9 cellular contexts compared by ENCODE assay signal in the genomic region with DNA sequence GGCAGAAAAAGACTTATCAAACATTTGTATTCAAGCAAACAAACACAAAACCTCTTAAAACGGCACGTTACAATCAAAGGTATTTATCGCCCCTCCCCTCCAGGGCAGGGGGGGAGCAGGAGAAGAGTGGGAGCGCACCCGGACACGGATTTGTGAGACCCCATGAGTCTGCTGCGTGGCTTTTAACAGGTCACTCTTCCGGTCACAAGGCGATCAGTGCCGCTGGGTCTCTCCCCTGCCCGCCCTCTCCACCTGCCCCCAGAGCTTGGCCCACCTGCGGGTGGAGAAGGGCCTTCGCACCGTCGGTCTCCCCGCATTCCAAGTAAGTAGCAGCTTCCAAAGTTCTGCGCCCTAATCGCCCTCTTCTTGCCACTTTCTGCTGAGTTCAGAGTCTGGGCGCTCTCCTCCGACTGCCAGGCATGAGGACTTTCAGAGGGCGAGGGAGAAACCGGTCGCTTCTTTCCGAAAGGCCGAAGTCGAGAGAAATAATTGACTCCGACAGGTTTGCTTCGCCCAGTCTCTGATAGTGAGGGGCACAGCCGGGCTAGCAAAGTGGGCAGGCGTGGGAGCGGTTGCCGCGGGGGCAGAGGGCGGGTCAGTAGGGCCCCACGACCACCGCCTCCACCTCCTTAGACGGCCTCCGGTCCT. TPM values are rescaled to one million over a fixed set of nuclear protein-coding genes. Genes with fewer than 3 reads are reported as not detected.
DNase-seq lines count a peak whose midpoint lies in the region; ATAC-seq and TF ChIP-seq lines count a peak whose summit lies in the region.
"Had no signal": no experiment of that assay in that cellular context is flagged by ENCODE, and none has a peak within 500 bp of the region (broad histone marks: within the 10 kb centered on the region; RNA-seq: fewer than 3 reads in every experiment).

No MANE protein-coding gene starts in this region.

- peak; percentile 3 to 5 for DNase-seq in activated CD4-positive, alpha-beta T cell treated with anti-CD3 and anti-CD28 coated beads, Interleukin-2, amount 50 U/mL, for 48 hours
- no peak for DNase-seq in activated CD4-positive, alpha-beta T cell treated with anti-CD3 and anti-CD28 coated beads, Interleukin-2, amount 50 U/mL, for 4 hours
- no peak for DNase-seq in activated naive CD8-positive, alpha-beta T cell treated with anti-CD3 and anti-CD28 coated beads, Interleukin-2, amount 10 ng/mL, durations not matched to agents 7 days and 5 days
- DNase-seq in thyroid gland (peak; percentile 29 to 35), hippocampal formation (lab: John Stamatoyannopoulos, UW) (no peak), posterior vena cava (ENCODE audit: low spot score) (no peak)

- H3K36me3 ChIP-seq in liver (ENCODE audit: control insufficient read depth in 4 of 4, insufficient read depth in 3 of 4, low read depth in 1 of 4, low read length in 3 of 4) (no peaks in the 10 kb centered on the region), thyroid gland (no peaks in the 10 kb centered on the region)

- H3K27me3 Mint-ChIP-seq in activated naive CD8-positive, alpha-beta T cell treated with anti-CD3 and anti-CD28 coated beads, Interleukin-2, amount 10 ng/mL, durations not matched to agents 7 days and 5 days = peaks cover 50% of the 10 kb centered on the region

- TF ChIP-seq RAD21 in liver (IDR thresholded peaks at IDR 0.05) = no peak

- H3K27me3 ChIP-seq in liver (ENCODE audit: control insufficient read depth in 4 of 4, insufficient read depth in 4 of 4, low read length in 3 of 4) (peaks cover 0 to 17% (median 6%) of the 10 kb centered on the region in 4 donors), thyroid gland (no peaks in the 10 kb centered on the region)

- H3K4me3 Mint-ChIP-seq in activated naive CD8-positive, alpha-beta T cell treated with anti-CD3 and anti-CD28 coated beads, Interleukin-2, amount 10 ng/mL, durations not matched to agents 7 days and 5 days = peak overlapping the region; percentile 69

- H3K27ac ChIP-seq in liver (ENCODE audit: low read depth in 1 of 2, low read length in 2 of 2) = no peak overlapping the region
- no peak overlapping the region for H3K27ac ChIP-seq in thyroid gland

- no peak for TF ChIP-seq POLR2A in thyroid gland (IDR thresholded peaks at IDR 0.05)

- TF ChIP-seq CTCF in liver (IDR thresholded peaks at IDR 0.05; ENCODE audit: low read depth, low read length, missing input control) (no peak), thyroid gland (IDR thresholded peaks at IDR 0.05) (no peak)

- H3K27ac Mint-ChIP-seq in activated naive CD8-positive, alpha-beta T cell treated with anti-CD3 and anti-CD28 coated beads, Interleukin-2, amount 10 ng/mL, durations not matched to agents 7 days and 5 days = no peak overlapping the region

- POLR2A ChIA-PET in activated naive CD8-positive, alpha-beta T cell treated with anti-CD3 and anti-CD28 coated beads, Interleukin-2, amount 10 ng/mL, durations not matched to agents 7 days and 5 days (lab: Charles Lee) = no interaction called here

- H3K9me3 ChIP-seq in liver (ENCODE audit: control insufficient read depth in 4 of 4, low read length in 3 of 4) (no peaks in the 10 kb centered on the region), thyroid gland (no peaks in the 10 kb centered on the region)

- WGBS in liver = 6% methylated on average over 38 of the region's 38 CpGs
- 2 to 3% methylated on average over 21 to 34 of the region's 38 CpGs for WGBS in thyroid gland, 2 donors

- H3K4me3 ChIP-seq in liver (ENCODE audit: low read depth in 1 of 3, low read length in 3 of 3) (peak overlapping the region in 2 of 3 donors; percentile 29 to 61), thyroid gland (replicated peaks in 1 of 3) (peak overlapping the region; percentile 1 to 40 (median 18))

- intact Hi-C loops in thyroid gland (cut with DNase I) (no loop called here), posterior vena cava (cut with DNase I) (no loop called here)

- peaks cover 2 to 22% (median 17%) of the 10 kb centered on the region in 4 donors for H3K4me1 ChIP-seq in liver (ENCODE audit: control insufficient read depth in 4 of 4, insufficient read depth in 4 of 4, low read length in 3 of 4)
- peaks cover 7 to 28% of the 10 kb centered on the region in 2 donors for H3K4me1 ChIP-seq in thyroid gland

- no peaks in the 10 kb centered on the region for H3K9me3 Mint-ChIP-seq in activated naive CD8-positive, alpha-beta T cell treated with anti-CD3 and anti-CD28 coated beads, Interleukin-2, amount 10 ng/mL, durations not matched to agents 7 days and 5 days

- peaks cover 8% of the 10 kb centered on the region for H3K4me1 Mint-ChIP-seq in activated naive CD8-positive, alpha-beta T cell treated with anti-CD3 and anti-CD28 coated beads, Interleukin-2, amount 10 ng/mL, durations not matched to agents 7 days and 5 days

- H3K36me3 Mint-ChIP-seq in activated naive CD8-positive, alpha-beta T cell treated with anti-CD3 and anti-CD28 coated beads, Interleukin-2, amount 10 ng/mL, durations not matched to agents 7 days and 5 days = no peaks in the 10 kb centered on the region

- no peak overlapping the region for H3K9ac ChIP-seq in liver (ENCODE audit: low read depth in 1 of 2, low read length in 2 of 2)

- no peak for ATAC-seq in activated naive CD8-positive, alpha-beta T cell treated with anti-CD3 and anti-CD28 coated beads, Interleukin-2, amount 10 ng/mL, durations not matched to agents 7 days and 5 days (ENCODE audit: low read depth)
- ATAC-seq in HG03039 (IDR thresholded peaks at IDR 0.05; ENCODE audit: unreplicated experiment) = no peak
- ATAC-seq: Panc1 had no signal

TF ChIP-seq in liver, 16 proteins besides CTCF, POLR2A, EP300 and RAD21:
- TF ChIP-seq NR2F2 (IDR thresholded peaks at IDR 0.05) = no peak
- TF ChIP-seq TAF1 (conservative IDR thresholded peaks at IDR 0.05) = no peak
- TF ChIP-seq FOXA1 (IDR thresholded peaks at IDR 0.05) = no peak
- no peak for TF ChIP-seq HNF4A (conservative IDR thresholded peaks at IDR 0.05)
- no peak for TF ChIP-seq FOXA2 (IDR thresholded peaks at IDR 0.05)
- no peak for TF ChIP-seq HNF4G (IDR thresholded peaks at IDR 0.05)
- TF ChIP-seq, protein P1, sequence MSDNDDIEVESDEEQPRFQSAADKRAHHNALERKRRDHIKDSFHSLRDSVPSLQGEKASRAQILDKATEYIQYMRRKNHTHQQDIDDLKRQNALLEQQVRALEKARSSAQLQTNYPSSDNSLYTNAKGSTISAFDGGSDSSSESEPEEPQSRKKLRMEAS (IDR thresholded peaks at IDR 0.05) = no peak

RNA-seq across cellular contexts. Expression of a gene that starts 0.8 kb away (rescaled TPM):
- total RNA-seq in activated naive CD8-positive, alpha-beta T cell treated with anti-CD3 and anti-CD28 coated beads, Interleukin-2, amount 10 ng/mL, durations not matched to agents 7 days and 5 days = not detected
- total RNA-seq in liver = not detected
- not detected for polyA plus RNA-seq in liver
- total RNA-seq in thyroid gland = 1 to 10 TPM in 3 of 4 donors, not detected in 1; 1.0 to 2.4 (median 1.1) TPM
- under 1 TPM; 0.90 to 0.93 TPM for total RNA-seq in posterior vena cava

Comparison
In these comparisons a context has a peak if more than half of its experiments do, and no peak if none do; other contexts are left out.
1. DNase-seq: peak in activated CD4-positive, alpha-beta T cell treated with anti-CD3 and anti-CD28 coated beads, Interleukin-2, amount 50 U/mL, for 48 hours (2 of 2) and thyroid gland (2 of 2); none in activated CD4-positive, alpha-beta T cell treated with anti-CD3 and anti-CD28 coated beads, Interleukin-2, amount 50 U/mL, for 4 hours (0 of 2), activated naive CD8-positive, alpha-beta T cell treated with anti-CD3 and anti-CD28 coated beads, Interleukin-2, amount 10 ng/mL, durations not matched to agents 7 days and 5 days (single experiment), hippocampal formation (0 of 2) and posterior vena cava (single experiment).